2 cellular contexts compared by ENCODE assay signal in genomic region chr1:193042766-193043691, GRCh38.
A peak's percentile ranks its signal among the peaks of the same experiment; 100 is the strongest.
TF ChIP-seq lines count a peak whose summit lies in the region.

No MANE protein-coding gene starts in this region.

TF ChIP-seq in K562, 482 proteins besides CTCF, POLR2A, EP300 and RAD21:
- TF ChIP-seq MCM5 (IDR thresholded peaks at IDR 0.05; ENCODE audit: low read depth) (no peak), THAP7 (CRISPR knock-in tag; IDR thresholded peaks at IDR 0.05) (no peak), KDM4B (IDR thresholded peaks at IDR 0.05; ENCODE audit: borderline replicate concordance in 2 of 2, low read depth in 1 of 2) (no peak), ESRRB (CRISPR knock-in tag; IDR thresholded peaks at IDR 0.05; ENCODE audit: borderline replicate concordance) (no peak), CHAMP1 (IDR thresholded peaks at IDR 0.05) (no peak), ZNF165 (CRISPR knock-in tag; IDR thresholded peaks at IDR 0.05; ENCODE audit: borderline replicate concordance) (no peak), AFF4 (CRISPR knock-in tag; IDR thresholded peaks at IDR 0.05) (no peak), USF2 (CRISPR knock-in tag; IDR thresholded peaks at IDR 0.05) (no peak), CHD2 (IDR thresholded peaks at IDR 0.05; ENCODE audit: low read depth, low read length) (no peak), TBL1XR1 (IDR thresholded peaks at IDR 0.05; ENCODE audit: low read length in 2 of 2) (no peak), HMBOX1 (IDR thresholded peaks at IDR 0.05) (0 out of 2 replicates have a peak, but pooled peaks have one; percentile 22), WHSC1 (IDR thresholded peaks at IDR 0.05; ENCODE audit: low read length) (no peak), SRSF7 (optimal IDR thresholded peaks at IDR 0.05; ENCODE audit: low read depth, low read length) (no peak), KDM1A (IDR thresholded peaks at IDR 0.05) (peak in 1 of 2 experiments; percentile 37; a peak in 2 of 4 replicates)

TF ChIP-seq in SK-N-SH treated with all-trans-retinoic acid at 6 μM for 48 hours, 23 proteins besides CTCF, POLR2A, EP300 and RAD21:
- TF ChIP-seq ZFP3 (CRISPR knock-in tag; IDR thresholded peaks at IDR 0.05) = no peak
- no peak for TF ChIP-seq CSDC2 (CRISPR knock-in tag; IDR thresholded peaks at IDR 0.05)
- no peak for TF ChIP-seq RARB (CRISPR knock-in tag; IDR thresholded peaks at IDR 0.05)
- TF ChIP-seq ESRRG (CRISPR knock-in tag; IDR thresholded peaks at IDR 0.05) = no peak
- no peak for TF ChIP-seq ZNF70 (CRISPR knock-in tag; IDR thresholded peaks at IDR 0.05)
- no peak for TF ChIP-seq ZNF8 (CRISPR knock-in tag; IDR thresholded peaks at IDR 0.05)
- no peak for TF ChIP-seq OSR1 (CRISPR knock-in tag; IDR thresholded peaks at IDR 0.05)
- TF ChIP-seq TSHZ2 (CRISPR knock-in tag; IDR thresholded peaks at IDR 0.05) = no peak
- TF ChIP-seq ISL1 (CRISPR knock-in tag; IDR thresholded peaks at IDR 0.05) = no peak
- no peak for TF ChIP-seq ZNF565 (CRISPR knock-in tag; conservative IDR thresholded peaks at IDR 0.05; ENCODE audit: low read depth)
- no peak for TF ChIP-seq BACH2 (CRISPR knock-in tag; IDR thresholded peaks at IDR 0.05; ENCODE audit: borderline replicate concordance)
- TF ChIP-seq ZC3H10 (CRISPR knock-in tag; IDR thresholded peaks at IDR 0.05) = no peak
- TF ChIP-seq CSRNP3 (CRISPR knock-in tag; IDR thresholded peaks at IDR 0.05) = no peak
- TF ChIP-seq TOX (CRISPR knock-in tag; IDR thresholded peaks at IDR 0.05; ENCODE audit: borderline replicate concordance) = no peak
